ENCODE assay signal across 27 cellular contexts in genomic region chr4:71765349-71765748, GRCh38. TPM values are rescaled to one million over a fixed set of nuclear protein-coding genes. Genes with fewer than 3 reads are reported as not detected.
DNase-seq lines count a peak whose midpoint lies in the region; ATAC-seq and TF ChIP-seq lines count a peak whose summit lies in the region.
"Had no signal": no experiment of that assay in that cellular context is flagged by ENCODE, and none has a peak within 500 bp of the region (broad histone marks: within the 10 kb centered on the region; RNA-seq: fewer than 3 reads in every experiment).

No MANE protein-coding gene starts in this region.

- H3K4me1 ChIP-seq in HUES6 (ENCODE audit: control insufficient read depth, insufficient read depth, low read length), result peaks cover 19% of the 10 kb centered on the region; the same call in 1 of the 2 replicates
- H3K4me1 ChIP-seq: ascending aorta had no signal

- peaks cover 6% of the 10 kb centered on the region in 2 donors for H3K27me3 Mint-ChIP-seq in stimulated activated naive B cell treated with anti-CD40 and anti-IgM and Interleukin-4, amounts not matched to agents 10 μg/mL and 1 μg/mL and 100 μg/mL, for 72 hours

- H3K36me3 Mint-ChIP-seq in stimulated activated naive B cell treated with anti-CD40 and anti-IgM and Interleukin-4, amounts not matched to agents 10 μg/mL and 1 μg/mL and 100 μg/mL, for 72 hours, result no peaks in the 10 kb centered on the region
- H3K36me3 Mint-ChIP-seq: activated CD8-positive, alpha-beta memory T cell treated with anti-CD3 and anti-CD28 coated beads, Interleukin-2, amount 10 ng/mL, durations not matched to agents 7 days and 5 days; CD4-positive, alpha-beta memory T cell; IgD-negative memory B cell; mesothelial cell of epicardium; stimulated activated effector memory CD8-positive, alpha-beta T cell treated with anti-CD3 and anti-CD28 coated beads, Interleukin-12 subunit alpha, Interleukin-12 subunit beta, amount 100 ng/mL, for 72 hours had no signal

- peak overlapping the region; percentile 79 for H3K27ac ChIP-seq in HUES6 (ENCODE audit: low read depth, low read length)
- H3K27ac ChIP-seq: ascending aorta, epithelial cell of prostate had no signal

- no peak overlapping the region for H3K27ac Mint-ChIP-seq in stimulated activated naive B cell treated with anti-CD40 and anti-IgM and Interleukin-4, amounts not matched to agents 10 μg/mL and 1 μg/mL and 100 μg/mL, for 72 hours
- H3K27ac Mint-ChIP-seq: activated CD8-positive, alpha-beta memory T cell treated with anti-CD3 and anti-CD28 coated beads, Interleukin-2, amount 10 ng/mL, durations not matched to agents 7 days and 5 days; CD4-positive, alpha-beta memory T cell; IgD-negative memory B cell; mesothelial cell of epicardium; stimulated activated effector memory CD8-positive, alpha-beta T cell treated with anti-CD3 and anti-CD28 coated beads, Interleukin-12 subunit alpha, Interleukin-12 subunit beta, amount 100 ng/mL, for 72 hours had no signal

- in situ Hi-C loops in ACHN (cut with HindIII; ENCODE audit: low pct_ligation_motif_present, low pct_unique_long_range_greater_than_20kb, low sequenced_read_pairs), result no loop called here
- in situ Hi-C loops in astrocyte of the spinal cord (cut with HindIII; ENCODE audit: low sequenced_read_pairs), result no loop called here

- no peaks in the 10 kb centered on the region; the same call in 1 of the 2 replicates for H3K36me3 ChIP-seq in HUES6 (ENCODE audit: control insufficient read depth, insufficient read depth, low read length)
- no peaks in the 10 kb centered on the region for H3K36me3 ChIP-seq in kidney epithelial cell (ENCODE audit: control insufficient read depth, insufficient read depth, low read length)
- H3K36me3 ChIP-seq: ascending aorta had no signal

- H3K4me1 Mint-ChIP-seq in stimulated activated naive B cell treated with anti-CD40 and anti-IgM and Interleukin-4, amounts not matched to agents 10 μg/mL and 1 μg/mL and 100 μg/mL, for 72 hours, result no peaks in the 10 kb centered on the region
- H3K4me1 Mint-ChIP-seq: activated CD8-positive, alpha-beta memory T cell treated with anti-CD3 and anti-CD28 coated beads, Interleukin-2, amount 10 ng/mL, durations not matched to agents 7 days and 5 days; CD4-positive, alpha-beta memory T cell; stimulated activated effector memory CD8-positive, alpha-beta T cell treated with anti-CD3 and anti-CD28 coated beads, Interleukin-12 subunit alpha, Interleukin-12 subunit beta, amount 100 ng/mL, for 72 hours had no signal

- TF ChIP-seq CTCF in astrocyte of the spinal cord (IDR thresholded peaks at IDR 0.05; ENCODE audit: low read depth, low read length) (no peak), kidney epithelial cell (IDR thresholded peaks at IDR 0.05; ENCODE audit: insufficient read depth, low read length, poor library complexity, severe bottlenecking) (no peak)

- ATAC-seq in HG03095 (IDR thresholded peaks at IDR 0.05; ENCODE audit: unreplicated experiment) (no peak), HG03108 (IDR thresholded peaks at IDR 0.05; ENCODE audit: unreplicated experiment) (no peak)
- ATAC-seq in stimulated activated naive B cell treated with anti-CD40 and anti-IgM and Interleukin-4, amounts not matched to agents 10 μg/mL and 1 μg/mL and 100 μg/mL, for 72 hours (replicated peaks), result no peak
- ATAC-seq: activated CD8-positive, alpha-beta memory T cell treated with anti-CD3 and anti-CD28 coated beads, Interleukin-2, amount 10 ng/mL, durations not matched to agents 7 days and 5 days; stimulated activated effector memory CD8-positive, alpha-beta T cell treated with anti-CD3 and anti-CD28 coated beads, Interleukin-12 subunit alpha, Interleukin-12 subunit beta, amount 100 ng/mL, for 72 hours had no signal

- H3K4me3 ChIP-seq in HUES6 (ENCODE audit: low read depth, low read length) (no peak overlapping the region), astrocyte of the spinal cord (ENCODE audit: low read depth, low read length) (no peak overlapping the region), kidney epithelial cell (ENCODE audit: low read depth, low read length) (no peak overlapping the region)
- H3K4me3 ChIP-seq: ascending aorta had no signal

- DNase-seq in ACHN, result peak; percentile 63
- DNase-seq in astrocyte of the spinal cord (ENCODE audit: low read depth, low spot score), result peak; percentile 70
- DNase-seq in kidney epithelial cell (ENCODE audit: low read depth), result peak; percentile 78
- DNase-seq in T-helper 9 cell, result no peak
- no peak for DNase-seq in stimulated activated naive B cell treated with anti-CD40 and anti-IgM and Interleukin-4, amounts not matched to agents 10 μg/mL and 1 μg/mL and 100 μg/mL, for 72 hours
- DNase-seq: activated CD8-positive, alpha-beta memory T cell treated with anti-CD3 and anti-CD28 coated beads, Interleukin-2, amount 10 ng/mL, durations not matched to agents 7 days and 5 days; activated effector memory CD4-positive, alpha-beta T cell treated with anti-CD3 and anti-CD28 coated beads, Interleukin-2, amount 50 U/mL, for 16 hours; CD4-positive, alpha-beta memory T cell; cortex of kidney; DMS79 treated with DMSO at 0.1 percent for 48 hours; glutamatergic neuron; kidney; NCI-H2081 treated with DMSO at 0.1 percent for 48 hours; NCI-H524 treated with DMSO at 0.1 percent for 48 hours; SIG-M5; stimulated activated CD4-positive, alpha-beta T cell treated with anti-CD3 and anti-CD28 coated beads, Interleukin-12 subunit alpha, Interleukin-12 subunit beta, amount 100 ng/mL, for 4 hours; trophoblast cell had no signal

- peaks cover 0 to 6% of the 10 kb centered on the region in 2 donors for H3K9me3 Mint-ChIP-seq in stimulated activated naive B cell treated with anti-CD40 and anti-IgM and Interleukin-4, amounts not matched to agents 10 μg/mL and 1 μg/mL and 100 μg/mL, for 72 hours
- H3K9me3 Mint-ChIP-seq: IgD-negative memory B cell; stimulated activated effector memory CD8-positive, alpha-beta T cell treated with anti-CD3 and anti-CD28 coated beads, Interleukin-12 subunit alpha, Interleukin-12 subunit beta, amount 100 ng/mL, for 72 hours had no signal

- no peak overlapping the region for H3K9ac ChIP-seq in HUES6 (ENCODE audit: low read length)

- H3K4me3 Mint-ChIP-seq in stimulated activated naive B cell treated with anti-CD40 and anti-IgM and Interleukin-4, amounts not matched to agents 10 μg/mL and 1 μg/mL and 100 μg/mL, for 72 hours, result no peak overlapping the region
- H3K4me3 Mint-ChIP-seq: activated CD8-positive, alpha-beta memory T cell treated with anti-CD3 and anti-CD28 coated beads, Interleukin-2, amount 10 ng/mL, durations not matched to agents 7 days and 5 days; CD4-positive, alpha-beta memory T cell; IgD-negative memory B cell; mesothelial cell of epicardium; stimulated activated effector memory CD8-positive, alpha-beta T cell treated with anti-CD3 and anti-CD28 coated beads, Interleukin-12 subunit alpha, Interleukin-12 subunit beta, amount 100 ng/mL, for 72 hours had no signal

- no peaks in the 10 kb centered on the region for H3K27me3 ChIP-seq in HUES6 (ENCODE audit: control insufficient read depth, insufficient read depth, low read length)
- H3K27me3 ChIP-seq in kidney epithelial cell (ENCODE audit: control insufficient read depth, insufficient read depth, low read length), result no peaks in the 10 kb centered on the region
- H3K27me3 ChIP-seq: ascending aorta had no signal

- peaks cover 16% of the 10 kb centered on the region for H3K9me3 ChIP-seq in HUES6 (ENCODE audit: control insufficient read depth, insufficient read depth, low read depth, low read length)
- H3K9me3 ChIP-seq: ascending aorta had no signal

RNA-seq across cellular contexts. Expression of gene GC, which starts 18.5 kb away (rescaled TPM):
- not detected in 2 replicates for total RNA-seq in kidney epithelial cell
- total RNA-seq: activated CD8-positive, alpha-beta memory T cell treated with anti-CD3 and anti-CD28 coated beads, Interleukin-2, amount 10 ng/mL, durations not matched to agents 7 days and 5 days; CD4-positive, alpha-beta memory T cell; mesothelial cell of epicardium; pulmonary artery endothelial cell; T-helper 2 cell treated with Interferon-gamma antibody and Interleukin-4, amounts not matched to agents 100 ng/mL and 5 ng/mL, for 36 hours had no signal

Comparison
In these comparisons a context has a peak if more than half of its experiments do, and no peak if none do; other contexts are left out.
1. DNase-seq: peak in ACHN (single experiment), astrocyte of the spinal cord (single experiment) and kidney epithelial cell (single experiment); none in T-helper 9 cell (single experiment) and stimulated activated naive B cell treated with anti-CD40 and anti-IgM and Interleukin-4, amounts not matched to agents 10 μg/mL and 1 μg/mL and 100 μg/mL, for 72 hours (single experiment).